Comparison of ENCODE assay signal across 11 cellular contexts in genomic region chrX:19814240-19814639, GRCh38.
A peak's percentile ranks its signal among the peaks of the same experiment; 100 is the strongest.
DNase-seq lines count a peak whose midpoint lies in the region; TF ChIP-seq lines count a peak whose summit lies in the region.
"Had no signal": no experiment of that assay in that cellular context is flagged by ENCODE, and none has a peak within 500 bp of the region (broad histone marks: within the 10 kb centered on the region; RNA-seq: fewer than 3 reads in every experiment).

No MANE protein-coding gene starts in this region.

- TF ChIP-seq CTCF in GM12872 (IDR thresholded peaks at IDR 0.05; ENCODE audit: insufficient read depth, low read depth, low read length) (peak; percentile 22; the same call in 1 of the 3 replicates), OCI-LY7 (conservative IDR thresholded peaks at IDR 0.05; ENCODE audit: low read length) (peak; percentile 46), PC-9 (conservative IDR thresholded peaks at IDR 0.05) (no peak)

- no peaks in the 10 kb centered on the region for H4K20me1 ChIP-seq in OCI-LY7 (ENCODE audit: insufficient read depth, low read length)
- no peaks in the 10 kb centered on the region for H4K20me1 ChIP-seq in PC-9 (ENCODE audit: insufficient read depth)

- DNase-seq in Ammon's horn (ENCODE audit: low spot score), result peak; percentile 7
- DNase-seq in OCI-LY7 (ENCODE audit: low spot score), result peak; percentile 60
- peak; percentile 7 for DNase-seq in globus pallidus (ENCODE audit: low spot score)
- DNase-seq in NCI-H774 (lab: John Stamatoyannopoulos, UW), result no peak
- DNase-seq in 8988T, result no peak
- no peak for DNase-seq in stimulated activated naive CD4-positive, alpha-beta T cell treated with Interleukin-2 at 50 U/mL for 16 hours (lab: John Stamatoyannopoulos, UW)
- no peak for DNase-seq in PC-9
- DNase-seq: activated T-cell treated with anti-CD3 and anti-CD28 coated beads for 4 hours, esophagus squamous epithelium, SK-N-SH had no signal

- H3K36me3 ChIP-seq in OCI-LY7 (ENCODE audit: insufficient read depth, low read length), result no peaks in the 10 kb centered on the region; the same call in 1 of the 2 replicates
- H3K36me3 ChIP-seq in PC-9 (ENCODE audit: low read depth), result no peaks in the 10 kb centered on the region
- H3K36me3 ChIP-seq: esophagus squamous epithelium had no signal

- H3K79me2 ChIP-seq in OCI-LY7 (ENCODE audit: insufficient read depth, low read depth, low read length) (peaks cover 33% of the 10 kb centered on the region; the same call in 1 of the 2 replicates), PC-9 (ENCODE audit: low read depth) (no peaks in the 10 kb centered on the region)

- H3F3A ChIP-seq in PC-9 (ENCODE audit: insufficient read depth, low read depth), result no peaks in the 10 kb centered on the region

- H3K4me1 ChIP-seq in OCI-LY7 (ENCODE audit: insufficient read depth, low read length, poor library complexity, severe bottlenecking), result peaks cover 59% of the 10 kb centered on the region
- no peaks in the 10 kb centered on the region for H3K4me1 ChIP-seq in PC-9 (replicated peaks; ENCODE audit: insufficient read depth)
- H3K4me1 ChIP-seq: esophagus squamous epithelium had no signal

- H3K9me2 ChIP-seq in OCI-LY7 (ENCODE audit: insufficient read depth, low read length) (no peaks in the 10 kb centered on the region), PC-9 (ENCODE audit: insufficient read depth) (no peaks in the 10 kb centered on the region)
- H3K9me2 ChIP-seq: SK-N-SH had no signal

- intact Hi-C loops in OCI-LY7 (cut with micrococcal nuclease; ENCODE audit: unreplicated experiment), result loop anchor here (5.0 kb wide), 2 partner anchors 37 to 77 kb away; no protein-coding TSS in a partner anchor
- intact Hi-C loops in PC-9 (cut with micrococcal nuclease; ENCODE audit: unreplicated experiment), result no loop called here

- no peaks in the 10 kb centered on the region for H3K9me3 ChIP-seq in OCI-LY7 (ENCODE audit: low read length)
- no peaks in the 10 kb centered on the region for H3K9me3 ChIP-seq in PC-9 (ENCODE audit: insufficient read depth, low read depth)
- H3K9me3 ChIP-seq: esophagus squamous epithelium, SK-N-SH had no signal

- H2AFZ ChIP-seq in OCI-LY7 (ENCODE audit: low read length), result no peak overlapping the region
- H2AFZ ChIP-seq in PC-9, result no peak overlapping the region

- POLR2A ChIA-PET in OCI-LY7 (lab: Charles Lee), result interaction anchor here (0.5 to 1.5 kb wide), 3 partner anchors 9 to 35 kb away, joined by 4 to 6 read pairs (median 4); no protein-coding TSS in a partner anchor
- POLR2A ChIA-PET in PC-9 (lab: Charles Lee; ENCODE audit: unreplicated experiment), result no interaction called here

- CTCF ChIA-PET in OCI-LY7 (lab: Charles Lee; ENCODE audit: unreplicated experiment), result no interaction called here
- CTCF ChIA-PET in PC-9 (lab: Charles Lee), result no interaction called here

- H3K27ac ChIP-seq in OCI-LY7 (ENCODE audit: low read depth, low read length, poor library complexity, severe bottlenecking) (peak overlapping the region; percentile 35), PC-9 (no peak overlapping the region)
- H3K27ac ChIP-seq: esophagus squamous epithelium had no signal

- H3K4me3 ChIP-seq in OCI-LY7 (ENCODE audit: low read depth, low read length, poor library complexity, severe bottlenecking), result no peak overlapping the region
- H3K4me3 ChIP-seq in PC-9, result no peak overlapping the region
- H3K4me3 ChIP-seq: esophagus squamous epithelium had no signal

- H3K4me2 ChIP-seq in OCI-LY7 (ENCODE audit: low read length), result peak overlapping the region; percentile 42
- H3K4me2 ChIP-seq in PC-9, result no peak overlapping the region
- H3K4me2 ChIP-seq: SK-N-SH had no signal

- BruUV-seq in OCI-LY7 (replicated peaks; lab: Mats Ljungman, UMichigan) (no TSS peak), PC-9 (replicated peaks; lab: Mats Ljungman, UMichigan) (no TSS peak)

- H3K27me3 ChIP-seq in PC-9 (ENCODE audit: insufficient read depth, low read depth), result no peaks in the 10 kb centered on the region
- H3K27me3 ChIP-seq: esophagus squamous epithelium had no signal

Comparison
In these comparisons a context has a peak if more than half of its experiments do, and no peak if none do; other contexts are left out.
1. DNase-seq: peak in Ammon's horn (single experiment), OCI-LY7 (single experiment) and globus pallidus (single experiment); none in NCI-H774 (single experiment), 8988T (single experiment), stimulated activated naive CD4-positive, alpha-beta T cell treated with Interleukin-2 at 50 U/mL for 16 hours (single experiment) and PC-9 (0 of 2).